In genomic region chr10:124245806-124246440, GRCh38 we compare ENCODE assay signal across 20 cellular contexts.
DNase-seq lines count a peak whose midpoint lies in the region; ATAC-seq, FAIRE-seq and TF ChIP-seq lines count a peak whose summit lies in the region.
"Had no signal": no experiment of that assay in that cellular context is flagged by ENCODE, and none has a peak within 500 bp of the region (broad histone marks: within the 10 kb centered on the region; RNA-seq: fewer than 3 reads in every experiment).

No MANE protein-coding gene starts in this region.

- H3K36me3 ChIP-seq in SK-N-SH (replicated peaks in 1 of 2; ENCODE audit: control insufficient read depth in 1 of 2, insufficient read depth in 2 of 2, low read length in 1 of 2) (no peaks in the 10 kb centered on the region), H1 (ENCODE audit: control insufficient read depth in 2 of 4, insufficient read depth in 4 of 4, low read length in 3 of 4) (no peaks in the 10 kb centered on the region), lower lobe of right lung (no peaks in the 10 kb centered on the region), suprapubic skin (no peaks in the 10 kb centered on the region)
- H3K36me3 ChIP-seq: BLaER1 had no signal

- H3K79me1 ChIP-seq in H1 (ENCODE audit: low read depth, low read length): no peaks in the 10 kb centered on the region

- H4K20me1 ChIP-seq in SK-N-SH (ENCODE audit: insufficient read depth) (no peaks in the 10 kb centered on the region), H1 (replicated peaks in 1 of 2; ENCODE audit: control insufficient read depth in 1 of 2, insufficient read depth in 2 of 2, low read length in 2 of 2) (no peaks in the 10 kb centered on the region)
- H4K20me1 ChIP-seq: BLaER1 had no signal

- peak overlapping the region; percentile 88; the same call in 1 of the 2 replicates for H2BK15ac ChIP-seq in H1 (ENCODE audit: low read length)

- H2BK5ac ChIP-seq in H1 (ENCODE audit: low read depth, low read length): no peak overlapping the region; the same call in 1 of the 2 replicates

- no peak overlapping the region for H3K23ac ChIP-seq in H1 (ENCODE audit: insufficient read length)

- H3K4ac ChIP-seq in H1 (replicated peaks; ENCODE audit: insufficient read length, low read depth, low read length): no peak overlapping the region

- TF ChIP-seq POLR2A in H1 (IDR thresholded peaks at IDR 0.05; ENCODE audit: control extremely low read depth in 1 of 2, low read depth in 2 of 2, low read length in 2 of 2): no peak
- TF ChIP-seq POLR2A in suprapubic skin (IDR thresholded peaks at IDR 0.05): no peak

- H3K4me2 ChIP-seq in SK-N-SH (no peak overlapping the region), H1 (ENCODE audit: insufficient read depth in 1 of 2, low read depth in 2 of 2, low read length in 2 of 2) (no peak overlapping the region)
- H3K4me2 ChIP-seq: BLaER1 had no signal

- H3K79me2 ChIP-seq in SK-N-SH (ENCODE audit: insufficient read depth) (no peaks in the 10 kb centered on the region), H1 (ENCODE audit: control insufficient read depth in 1 of 2, insufficient read depth in 2 of 2, low read length in 2 of 2) (no peaks in the 10 kb centered on the region)

- H3K9me3 ChIP-seq in SK-N-SH (no peaks in the 10 kb centered on the region), H1 (ENCODE audit: insufficient read depth in 2 of 2, low read depth in 1 of 2, low read length in 1 of 2) (no peaks in the 10 kb centered on the region), lower lobe of right lung (no peaks in the 10 kb centered on the region), suprapubic skin (no peaks in the 10 kb centered on the region)
- H3K9me3 ChIP-seq: Caco-2 had no signal

- peaks cover 0 to 23% of the 10 kb centered on the region in 2 experiments; a peak in 1 of 4 replicates for H3K4me1 ChIP-seq in SK-N-SH (ENCODE audit: control insufficient read depth in 1 of 2, insufficient read depth in 2 of 2, low read depth in 1 of 2, low read length in 1 of 2)
- no peaks in the 10 kb centered on the region; a peak in 1 of 7 replicates for H3K4me1 ChIP-seq in H1 (replicated peaks in 1 of 4; ENCODE audit: control insufficient read depth in 3 of 4, insufficient read depth in 4 of 4, low read length in 3 of 4)
- H3K4me1 ChIP-seq in lower lobe of right lung: peaks cover 4% of the 10 kb centered on the region
- peaks cover 15% of the 10 kb centered on the region for H3K4me1 ChIP-seq in suprapubic skin
- H3K4me1 ChIP-seq: Caco-2 had no signal

- ATAC-seq in SK-N-SH treated with all-trans-retinoic acid at 6 μM for 48 hours: no peak
- no peak for ATAC-seq in lower lobe of right lung

- H4K5ac ChIP-seq in H1 (ENCODE audit: insufficient read length, low read depth, low read length): no peak overlapping the region

- no peaks in the 10 kb centered on the region for H3F3A ChIP-seq in SK-N-SH (replicated peaks; ENCODE audit: insufficient read depth)

- no peak overlapping the region for H3K56ac ChIP-seq in H1 (replicated peaks; ENCODE audit: insufficient read length, low read depth, low read length)

- no peak overlapping the region for H3K27ac ChIP-seq in SK-N-SH (ENCODE audit: low read depth in 2 of 2, low read length in 1 of 2)
- H3K27ac ChIP-seq in H1 (ENCODE audit: low read depth, low read length): no peak overlapping the region
- no peak overlapping the region for H3K27ac ChIP-seq in lower lobe of right lung
- H3K27ac ChIP-seq in suprapubic skin: no peak overlapping the region
- H3K27ac ChIP-seq: 22Rv1, BLaER1 had no signal

- no peak overlapping the region for H3K18ac ChIP-seq in H1 (ENCODE audit: extremely low read depth, low read length)

- intact Hi-C loops in lower lobe of right lung (cut with DNase I): no loop called here

- WGBS in SK-N-SH (ENCODE audit: low lambda C conversion rate): 82% methylated on average over 5 of the region's 11 CpGs
- 82% methylated on average over 11 of the region's 11 CpGs; no CpG with 5 or more reads in 1 of the 2 experiments for WGBS in H1 (ENCODE audit: extremely low coverage in 1 of 2, insufficient coverage in 1 of 2, insufficient read length in 1 of 2, insufficient replicate concordance in 2 of 2, low coverage in 1 of 2, low lambda C conversion rate in 2 of 2, missing lambda C conversion rate in 1 of 2), 2 experiments
- 87% methylated on average over 6 of the region's 11 CpGs for WGBS in suprapubic skin

- H3K9ac ChIP-seq in SK-N-SH (no peak overlapping the region), H1 (replicated peaks in 1 of 4; ENCODE audit: extremely low read depth in 1 of 4, low read depth in 3 of 4, low read length in 3 of 4) (no peak overlapping the region; a peak in 1 of 7 replicates)
- H3K9ac ChIP-seq: BLaER1 had no signal

- no peak overlapping the region for H4K91ac ChIP-seq in H1 (replicated peaks; ENCODE audit: insufficient read length, low read length)

- H2AFZ ChIP-seq in SK-N-SH (ENCODE audit: low read depth) (no peak overlapping the region), H1 (ENCODE audit: low read length) (no peak overlapping the region)

- no peaks in the 10 kb centered on the region for H3K9me2 ChIP-seq in SK-N-SH

- no peak overlapping the region for H2BK120ac ChIP-seq in H1 (replicated peaks; ENCODE audit: low read depth, low read length)

- H2BK20ac ChIP-seq in H1 (ENCODE audit: low read length): no peak overlapping the region

- no peak overlapping the region for H3K14ac ChIP-seq in H1 (ENCODE audit: insufficient read length)

- FAIRE-seq in H1 (lab: Jason Lieb, UNC): no peak
- FAIRE-seq: RCC 7860 had no signal

- POLR2A ChIA-PET in SK-N-SH (lab: Yijun Ruan, JAX) (no interaction called here), H1 (lab: Charles Lee; ENCODE audit: partially characterized antibody) (interaction anchor here (0.6 kb wide), 1 partner anchor 250 kb away, joined by 3 read pairs; no protein-coding TSS in a partner anchor)

- H3K23me2 ChIP-seq in H1 (ENCODE audit: low read depth, low read length): no peaks in the 10 kb centered on the region

- H2BK12ac ChIP-seq in H1 (ENCODE audit: low read depth, low read length): peak overlapping the region; percentile 75; the same call in 1 of the 2 replicates

- H4K8ac ChIP-seq in H1 (ENCODE audit: extremely low read depth, insufficient read depth, low read length): no peak overlapping the region

- no peak overlapping the region for H2AK5ac ChIP-seq in H1 (ENCODE audit: low read depth, low read length)

- H3K27me3 ChIP-seq in SK-N-SH (ENCODE audit: insufficient read depth) (no peaks in the 10 kb centered on the region), H1 (replicated peaks in 1 of 4; ENCODE audit: control insufficient read depth in 3 of 4, extremely low read depth in 1 of 4, insufficient read depth in 3 of 4, low read length in 3 of 4) (no peaks in the 10 kb centered on the region; a peak in 1 of 7 replicates), lower lobe of right lung (ENCODE audit: low read depth) (no peaks in the 10 kb centered on the region), suprapubic skin (no peaks in the 10 kb centered on the region)
- H3K27me3 ChIP-seq: BLaER1 had no signal

- H3K4me3 ChIP-seq in SK-N-SH (ENCODE audit: low read depth in 2 of 2, low read length in 1 of 2): no peak overlapping the region
- H3K4me3 ChIP-seq in H1 (ENCODE audit: extremely low read depth in 1 of 4, insufficient read depth in 2 of 4, low read depth in 3 of 4, low read length in 4 of 4): no peak overlapping the region
- no peak overlapping the region for H3K4me3 ChIP-seq in lower lobe of right lung
- no peak overlapping the region for H3K4me3 ChIP-seq in suprapubic skin
- H3K4me3 ChIP-seq: BLaER1 had no signal

- no peak for TF ChIP-seq EP300 in SK-N-SH (IDR thresholded peaks at IDR 0.05; ENCODE audit: borderline replicate concordance in 1 of 2, low read depth in 1 of 2, low read length in 1 of 2)
- no peak for TF ChIP-seq EP300 in H1 (IDR thresholded peaks at IDR 0.05; ENCODE audit: borderline replicate concordance in 1 of 2, low read depth in 2 of 2, low read length in 2 of 2)
- no peak for TF ChIP-seq EP300 in suprapubic skin (IDR thresholded peaks at IDR 0.05)

- TF ChIP-seq CTCF in SK-N-SH (IDR thresholded peaks at IDR 0.05): no peak
- TF ChIP-seq CTCF in H1 (IDR thresholded peaks at IDR 0.05; ENCODE audit: control extremely low read depth in 1 of 3, insufficient read depth in 1 of 3, low read depth in 1 of 3, low read length in 3 of 3): no peak
- no peak for TF ChIP-seq CTCF in lower lobe of right lung (IDR thresholded peaks at IDR 0.05)
- TF ChIP-seq CTCF in suprapubic skin (IDR thresholded peaks at IDR 0.05): no peak

- DNase-seq in SK-N-SH (peak; percentile 43), H1 (ENCODE audit: low read depth in 1 of 2, low spot score in 2 of 2) (no peak), lower lobe of right lung (peak; percentile 39), suprapubic skin (ENCODE audit: low spot score in 2 of 2) (peak; percentile 53 to 57), nucleus accumbens (lab: John Stamatoyannopoulos, UW) (no peak), UCSD-AML1 (lab: John Stamatoyannopoulos, UW; ENCODE audit: unreplicated experiment) (no peak)
- DNase-seq in stimulated activated CD4-positive, alpha-beta T cell treated with anti-CD3 and anti-CD28 coated beads, Interleukin-2, amount 100 ng/mL, for 48 hours: no peak
- DNase-seq: ACHN; CD4-positive, alpha-beta memory T cell; GF-D8; NCI-H1694; NCI-H2081; NCI-H2171; NCI-H524 treated with DMSO at 0.1 percent for 48 hours; OCI-M1 had no signal

- TF ChIP-seq RAD21 in SK-N-SH (IDR thresholded peaks at IDR 0.05; ENCODE audit: low read length) (no peak), H1 (IDR thresholded peaks at IDR 0.05 in 1 of 2, conservative IDR thresholded peaks at IDR 0.05 in 1 of 2; ENCODE audit: low read depth in 2 of 2, low read length in 2 of 2) (no peak)

- CTCF ChIA-PET in SK-N-SH (lab: Yijun Ruan, JAX) (interaction anchor here (1.5 to 4.4 kb wide), 3 partner anchors 13 to 251 kb away, joined by 4 to 22 read pairs (median 19); no protein-coding TSS in a partner anchor), H1 (lab: Charles Lee; ENCODE audit: partially characterized antibody) (interaction anchor here (1.1 to 2.3 kb wide), 2 partner anchors 10 to 143 kb away, joined by 3 to 10 read pairs; no protein-coding TSS in a partner anchor)

TF ChIP-seq in SK-N-SH, 30 proteins besides CTCF, POLR2A, EP300 and RAD21:
- TF ChIP-seq TEAD4 (IDR thresholded peaks at IDR 0.05; ENCODE audit: borderline replicate concordance, insufficient read depth) (no peak), FOXJ3 (CRISPR knock-in tag; IDR thresholded peaks at IDR 0.05) (0 out of 2 replicates have a peak, but pooled peaks have one; percentile 37)

TF ChIP-seq in SK-N-SH treated with all-trans-retinoic acid at 6 μM for 48 hours, 23 proteins besides CTCF, POLR2A, EP300 and RAD21 (continues in another document):
- TF ChIP-seq BACH2 (CRISPR knock-in tag; IDR thresholded peaks at IDR 0.05; ENCODE audit: borderline replicate concordance) (no peak), ZNF8 (CRISPR knock-in tag; IDR thresholded peaks at IDR 0.05) (no peak), ARNTL (CRISPR knock-in tag; IDR thresholded peaks at IDR 0.05; ENCODE audit: borderline replicate concordance, low read depth) (no peak), OSR1 (CRISPR knock-in tag; IDR thresholded peaks at IDR 0.05) (no peak)

TF ChIP-seq in H1, 55 proteins besides CTCF, POLR2A, EP300 and RAD21 (continues in another document):
- TF ChIP-seq CREB1 (IDR thresholded peaks at IDR 0.05) (no peak), BACH1 (IDR thresholded peaks at IDR 0.05; ENCODE audit: low read length) (no peak), CEBPB (IDR thresholded peaks at IDR 0.05; ENCODE audit: low read depth, low read length) (no peak), POLR2AphosphoS5 (IDR thresholded peaks at IDR 0.05; ENCODE audit: low read depth, low read length) (no peak)

Comparison
In these comparisons a context has a peak if more than half of its experiments do, and no peak if none do; other contexts are left out.
1. DNase-seq: peak in SK-N-SH (single experiment), lower lobe of right lung (single experiment) and suprapubic skin (2 of 2); none in H1 (0 of 2), nucleus accumbens (0 of 56), stimulated activated CD4-positive, alpha-beta T cell treated with anti-CD3 and anti-CD28 coated beads, Interleukin-2, amount 100 ng/mL, for 48 hours (0 of 2) and UCSD-AML1 (single experiment).